In genomic region chr10:68202965-68203358, GRCh38 we compare ENCODE assay signal across 1 cellular context.
TF ChIP-seq lines count a peak whose summit lies in the region.

No MANE protein-coding gene starts in this region.

TF ChIP-seq in H1, 55 proteins besides CTCF, POLR2A, EP300 and RAD21:
- TF ChIP-seq ZNF274 (IDR thresholded peaks at IDR 0.05; ENCODE audit: borderline replicate concordance, extremely low read depth, low read length), result no peak
- TF ChIP-seq KDM1A (IDR thresholded peaks at IDR 0.05; ENCODE audit: borderline replicate concordance, low read length), result 0 out of 2 replicates have a peak, but pooled peaks have one; percentile 31
